ENCODE assay signal across 8 cellular contexts in the genomic region with DNA sequence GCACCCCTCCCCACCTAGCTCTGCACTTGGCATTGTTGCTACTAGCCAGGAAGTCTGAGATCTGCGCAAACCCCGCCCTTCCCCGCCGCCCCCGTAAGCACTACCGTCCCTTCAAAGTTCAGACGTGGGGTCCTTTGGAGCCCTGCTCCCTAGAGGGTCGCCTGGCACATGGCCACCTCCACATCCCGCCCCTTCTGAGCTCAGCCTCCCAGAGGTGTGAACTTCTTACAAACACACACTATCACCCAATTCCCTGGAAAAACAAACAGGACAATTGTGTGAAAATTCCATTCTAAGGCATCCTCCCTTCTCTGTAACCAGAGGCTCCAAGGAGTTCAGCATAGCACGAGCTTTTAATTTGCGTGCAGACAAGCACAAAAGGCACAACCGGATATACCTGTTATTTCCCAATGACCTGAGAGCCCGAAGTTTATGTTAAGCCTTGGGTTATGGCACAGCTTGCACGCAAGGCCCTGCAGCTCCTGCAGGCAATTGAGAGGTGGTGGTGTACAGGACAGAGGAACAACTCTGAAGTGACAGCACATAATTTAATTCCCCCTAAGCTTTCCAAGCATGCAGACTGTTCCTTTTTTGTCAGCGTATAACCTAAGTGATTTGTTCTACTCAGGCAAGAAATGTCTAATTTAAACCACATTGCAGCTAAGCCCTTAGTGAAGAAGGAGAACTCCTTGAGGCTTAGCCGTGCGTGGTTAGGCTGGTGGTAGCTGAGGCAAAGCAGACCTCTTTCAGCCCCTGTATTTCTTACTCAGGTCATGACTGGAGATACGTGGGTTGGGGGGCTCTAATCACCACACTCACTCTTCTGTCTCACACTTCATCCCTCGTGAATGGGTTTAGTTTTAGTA. TPM values are rescaled to one million over a fixed set of nuclear protein-coding genes. Genes with fewer than 3 reads are reported as not detected.
DNase-seq lines count a peak whose midpoint lies in the region; ATAC-seq, FAIRE-seq and TF ChIP-seq lines count a peak whose summit lies in the region.

No MANE protein-coding gene starts in this region.

- H3K4me3 ChIP-seq in esophagus (ENCODE audit: low read depth in 1 of 2, low read length in 2 of 2) (no peak overlapping the region), spleen (peak overlapping the region in 1 of 8 donors; percentile 5)

- TF ChIP-seq CTCF in spleen (IDR thresholded peaks at IDR 0.05 in 8 of 11, conservative IDR thresholded peaks at IDR 0.05 in 3 of 11) (no peak), D721Med (IDR thresholded peaks at IDR 0.05; ENCODE audit: insufficient read depth, missing control alignments) (no peak)

- H3K36me3 ChIP-seq in esophagus (ENCODE audit: control insufficient read depth in 2 of 2, insufficient read depth in 2 of 2, low read length in 1 of 2) = no peaks in the 10 kb centered on the region
- H3K36me3 ChIP-seq in spleen = no peaks in the 10 kb centered on the region

- FAIRE-seq in D721Med (lab: Jason Lieb, UNC) = no peak

- WGBS in esophagus, 2 donors = 22 to 33% methylated on average over 19 of the region's 19 CpGs
- 19 to 38% (median 36%) methylated on average over 19 of the region's 19 CpGs for WGBS in spleen, 5 donors

- H3K9me3 ChIP-seq in esophagus (ENCODE audit: control insufficient read depth in 2 of 2, insufficient read depth in 1 of 2, low read depth in 1 of 2, low read length in 1 of 2) (no peaks in the 10 kb centered on the region), spleen (no peaks in the 10 kb centered on the region)

- H3K27ac ChIP-seq in esophagus (ENCODE audit: low read depth in 2 of 2, low read length in 1 of 2) (peak overlapping the region; percentile 66 to 91), spleen (peak overlapping the region in 5 of 8 donors; percentile 27 to 69 (median 50))

- DNase-seq in NCI-H2171 treated with DMSO at 0.1 percent for 48 hours (lab: John Stamatoyannopoulos, UW) = peak; percentile 29
- DNase-seq in NCI-H2171 (lab: John Stamatoyannopoulos, UW) = no peak
- DNase-seq in MV-4-11 (lab: John Stamatoyannopoulos, UW) = peak; percentile 89
- DNase-seq in spleen = no peak
- DNase-seq in D721Med (ENCODE audit: insufficient read length, low spot score) = no peak
- no peak for DNase-seq in HuH-7 (ENCODE audit: low spot score)

- H3K4me1 ChIP-seq in esophagus (ENCODE audit: control insufficient read depth in 2 of 2, insufficient read depth in 2 of 2, low read length in 1 of 2) (peaks cover 5 to 9% of the 10 kb centered on the region in 2 donors), spleen (peaks cover 16 to 62% (median 33%) of the 10 kb centered on the region in 6 donors)

- no peak for ATAC-seq in GM18517 (IDR thresholded peaks at IDR 0.05; ENCODE audit: unreplicated experiment)

- intact Hi-C loops in spleen (cut with DNase I; ENCODE audit: low total_unique reads) = no loop called here

- no peak for TF ChIP-seq POLR2A in spleen (IDR thresholded peaks at IDR 0.05)

- H3K27me3 ChIP-seq in esophagus (ENCODE audit: control insufficient read depth in 1 of 2, insufficient read depth in 2 of 2, low read length in 2 of 2) (no peaks in the 10 kb centered on the region), spleen (replicated peaks in 1 of 7) (peaks cover 0 to 64% (median 3%) of the 10 kb centered on the region in 7 donors)

RNA-seq across cellular contexts. Expression of a gene that starts 20.3 kb away (rescaled TPM):
- polyA plus RNA-seq in esophagus = 1 to 10 TPM; 1.5 to 8.4 TPM
- 100 to 1,000 TPM in 2 of 7 donors, 10 to 100 TPM in 5; 50.4 to 121 (median 73.6) TPM for total RNA-seq in spleen
- polyA plus RNA-seq in spleen = 10 to 100 TPM; 17.7 to 26.4 (median 22.6) TPM

Comparison
In these comparisons a context has a peak if more than half of its experiments do, and no peak if none do; other contexts are left out.
1. DNase-seq: peak in NCI-H2171 treated with DMSO at 0.1 percent for 48 hours (single experiment) and MV-4-11 (single experiment); none in NCI-H2171 (single experiment), spleen (single experiment), D721Med (single experiment) and HuH-7 (single experiment).